ENCODE assay signal across 15 cellular contexts in the genomic region with DNA sequence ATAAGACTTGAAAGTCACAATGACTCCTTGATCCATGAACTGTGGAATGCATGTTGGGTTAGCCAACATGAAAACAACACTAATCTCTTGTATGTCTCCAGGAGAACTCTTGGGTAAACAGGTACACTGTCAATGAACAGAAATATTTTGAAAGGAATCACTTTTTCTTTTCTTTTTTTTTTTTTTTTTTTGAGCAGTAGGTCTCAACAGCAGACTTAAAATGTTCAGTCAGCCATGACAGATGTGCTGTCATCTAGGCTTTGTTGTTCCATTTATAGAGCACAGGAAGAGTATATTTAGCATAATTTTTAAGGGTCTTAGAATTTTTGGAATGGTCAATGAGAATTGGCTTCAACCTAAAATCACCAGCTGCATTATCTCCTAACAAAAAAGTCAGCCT. TPM values are rescaled to one million over a fixed set of nuclear protein-coding genes. Genes with fewer than 3 reads are reported as not detected.
DNase-seq lines count a peak whose midpoint lies in the region; ATAC-seq and TF ChIP-seq lines count a peak whose summit lies in the region.
"Had no signal": no experiment of that assay in that cellular context is flagged by ENCODE, and none has a peak within 500 bp of the region (broad histone marks: within the 10 kb centered on the region; RNA-seq: fewer than 3 reads in every experiment).

No MANE protein-coding gene starts in this region.

- ATAC-seq in CD4-positive, alpha-beta T cell (ENCODE audit: poor library complexity), result no peak
- ATAC-seq in stimulated activated naive CD8-positive, alpha-beta T cell treated with anti-CD3 and anti-CD28 coated beads, Interleukin-15, Interleukin-2, amounts not matched to agents 100 U/mL and 50 U/mL, for 24 hours, result no peak

- CTCF ChIA-PET in CD4-positive, alpha-beta T cell (lab: Charles Lee), result no interaction called here
- CTCF ChIA-PET in HEK293T (lab: Yijun Ruan, JAX), result interaction anchor here (0.6 kb wide), 1 partner anchor 62 kb away, joined by 3 read pairs; no protein-coding TSS in a partner anchor
- CTCF ChIA-PET in CD4-positive, alpha-beta memory T cell (lab: Charles Lee; ENCODE audit: partially characterized antibody), result interaction anchor here (0.6 to 1.2 kb wide), 2 partner anchors 161 to 305 kb away, joined by 4 read pairs; no protein-coding TSS in a partner anchor

- peaks cover 15% of the 10 kb centered on the region for H3K9me3 Mint-ChIP-seq in CD4-positive, alpha-beta T cell
- peaks cover 26% of the 10 kb centered on the region for H3K9me3 Mint-ChIP-seq in endodermal cell
- peaks cover 0 to 16% (median 6%) of the 10 kb centered on the region in 8 donors for H3K9me3 Mint-ChIP-seq in CD4-positive, alpha-beta memory T cell

- peak overlapping the region; percentile 54 for H3K4me3 ChIP-seq in endodermal cell (ENCODE audit: low read length)
- no peak overlapping the region for H3K4me3 ChIP-seq in CD4-positive, alpha-beta memory T cell (ENCODE audit: low read length in 2 of 2)
- H3K4me3 ChIP-seq: HAP-1 had no signal

- H3K9ac ChIP-seq in endodermal cell (ENCODE audit: extremely low read depth, low read length, poor library complexity, severe bottlenecking), result no peak overlapping the region

- H3K4me1 ChIP-seq in endodermal cell (ENCODE audit: control insufficient read depth, insufficient read depth, low read length), result no peaks in the 10 kb centered on the region
- peaks cover 14% of the 10 kb centered on the region for H3K4me1 ChIP-seq in CD4-positive, alpha-beta memory T cell (ENCODE audit: insufficient read depth, low read length)

- H3K36me3 ChIP-seq in endodermal cell (ENCODE audit: control insufficient read depth, insufficient read depth, low read length), result peaks cover 3% of the 10 kb centered on the region
- H3K36me3 ChIP-seq in CD4-positive, alpha-beta memory T cell (ENCODE audit: insufficient read depth, low read length), result no peaks in the 10 kb centered on the region
- H3K36me3 ChIP-seq: HAP-1 had no signal

- H3K9me3 ChIP-seq in CD4-positive, alpha-beta T cell (ENCODE audit: control insufficient read depth, low read length), result peaks cover 9% of the 10 kb centered on the region
- H3K9me3 ChIP-seq in endodermal cell (ENCODE audit: control insufficient read depth, low read length), result peaks cover 27% of the 10 kb centered on the region
- no peaks in the 10 kb centered on the region for H3K9me3 ChIP-seq in CD4-positive, alpha-beta memory T cell (ENCODE audit: control insufficient read depth in 1 of 2, low read length in 2 of 2)

- no peaks in the 10 kb centered on the region for H3K36me3 Mint-ChIP-seq in CD4-positive, alpha-beta T cell (ENCODE audit: low read depth)
- H3K36me3 Mint-ChIP-seq in endodermal cell (ENCODE audit: low read depth), result peaks cover 21% of the 10 kb centered on the region
- H3K36me3 Mint-ChIP-seq in CD4-positive, alpha-beta memory T cell, result peaks cover 0 to 15% of the 10 kb centered on the region in 2 donors

- peak overlapping the region; percentile 12 for H3K4me3 Mint-ChIP-seq in CD4-positive, alpha-beta T cell
- H3K4me3 Mint-ChIP-seq in endodermal cell, result no peak overlapping the region
- H3K4me3 Mint-ChIP-seq in CD4-positive, alpha-beta memory T cell, result peak overlapping the region in 1 of 8 donors; percentile 5
- H3K4me3 Mint-ChIP-seq: HFFc6 had no signal

- peaks cover 13% of the 10 kb centered on the region for H3K27me3 ChIP-seq in CD4-positive, alpha-beta T cell (ENCODE audit: control insufficient read depth, insufficient read depth, low read length)
- no peaks in the 10 kb centered on the region for H3K27me3 ChIP-seq in endodermal cell (ENCODE audit: control insufficient read depth, insufficient read depth, low read length, poor library complexity, severe bottlenecking)
- no peaks in the 10 kb centered on the region for H3K27me3 ChIP-seq in CD4-positive, alpha-beta memory T cell (ENCODE audit: insufficient read depth, low read length)

- H3K27ac ChIP-seq in CD4-positive, alpha-beta T cell (ENCODE audit: low read depth, low read length), result no peak overlapping the region
- H3K27ac ChIP-seq in endodermal cell (ENCODE audit: low read depth, low read length), result no peak overlapping the region
- H3K27ac ChIP-seq in CD4-positive, alpha-beta memory T cell (ENCODE audit: low read depth, low read length), result no peak overlapping the region

- intact Hi-C loops in CD4-positive, alpha-beta T cell (cut with DNase I, micrococcal nuclease), result no loop called here
- intact Hi-C loops in CD4-positive, alpha-beta memory T cell (cut with micrococcal nuclease), result loop anchor here (5.0 kb wide), 2 partner anchors 145 to 310 kb away; a partner anchor contains a TSS

- POLR2A ChIA-PET in CD4-positive, alpha-beta T cell (lab: Charles Lee), result no interaction called here
- POLR2A ChIA-PET in HEK293T (lab: Yijun Ruan, JAX), result no interaction called here
- POLR2A ChIA-PET in CD4-positive, alpha-beta memory T cell (lab: Charles Lee; ENCODE audit: partially characterized antibody), result no interaction called here

- no peak overlapping the region for H3K27ac Mint-ChIP-seq in CD4-positive, alpha-beta T cell
- no peak overlapping the region for H3K27ac Mint-ChIP-seq in endodermal cell
- peak overlapping the region in 1 of 7 donors; percentile 38 for H3K27ac Mint-ChIP-seq in CD4-positive, alpha-beta memory T cell
- H3K27ac Mint-ChIP-seq: HFFc6 had no signal

- no peak for DNase-seq in CD4-positive, alpha-beta T cell
- no peak for DNase-seq in HEK293T (ENCODE audit: extremely low spot score)
- DNase-seq in endodermal cell, result no peak
- no peak for DNase-seq in stimulated activated naive CD8-positive, alpha-beta T cell treated with anti-CD3 and anti-CD28 coated beads, Interleukin-15, Interleukin-2, amounts not matched to agents 100 U/mL and 50 U/mL, for 24 hours
- DNase-seq in CD4-positive, alpha-beta memory T cell, result no peak
- DNase-seq in NCI-H446 treated with DMSO at 0.1 percent for 48 hours (lab: John Stamatoyannopoulos, UW), result no peak
- DNase-seq: C1 segment of cervical spinal cord; CD8-positive, alpha-beta memory T cell; DMS 273 treated with DMSO at 0.1 percent for 48 hours; DMS79; EL; GDM1; GOT3; HFFc6 had no signal

- TF ChIP-seq CTCF in CD4-positive, alpha-beta T cell (IDR thresholded peaks at IDR 0.05), result no peak
- no peak for TF ChIP-seq CTCF in endodermal cell (conservative IDR thresholded peaks at IDR 0.05)

- H3K4me1 Mint-ChIP-seq in CD4-positive, alpha-beta T cell (ENCODE audit: low read depth), result peaks cover 25% of the 10 kb centered on the region
- peaks cover 17% of the 10 kb centered on the region for H3K4me1 Mint-ChIP-seq in endodermal cell
- peaks cover 10 to 27% (median 19%) of the 10 kb centered on the region in 4 donors for H3K4me1 Mint-ChIP-seq in CD4-positive, alpha-beta memory T cell

- H3K27me3 Mint-ChIP-seq in CD4-positive, alpha-beta T cell, result no peaks in the 10 kb centered on the region
- H3K27me3 Mint-ChIP-seq in endodermal cell (ENCODE audit: insufficient read depth), result peaks cover 2% of the 10 kb centered on the region
- peaks cover 0 to 5% of the 10 kb centered on the region in 2 donors for H3K27me3 Mint-ChIP-seq in CD4-positive, alpha-beta memory T cell

TF ChIP-seq in HEK293T, 16 proteins besides CTCF, POLR2A, EP300 and RAD21:
- TF ChIP-seq ELF4 (IDR thresholded peaks at IDR 0.05) (no peak), ARNT (IDR thresholded peaks at IDR 0.05) (no peak), ZNF384 (IDR thresholded peaks at IDR 0.05) (peak; percentile 79)

RNA-seq across cellular contexts. Expression of a gene that starts 2.3 kb away (rescaled TPM):
- total RNA-seq in CD4-positive, alpha-beta T cell, result 1 to 10 TPM; 4.5 to 5.4 TPM
- 100 to 1,000 TPM in 1 of 2 donors, 10 to 100 TPM in 1; 48.5 to 139 TPM for total RNA-seq in endodermal cell
- polyA plus RNA-seq in endodermal cell (2013, experiment 1 of 2), result 68.6 TPM
- polyA plus RNA-seq in endodermal cell (2013, experiment 2 of 2), result 71.7 TPM
- 10 to 100 TPM; 15.6 to 15.9 TPM for total RNA-seq in CD4-positive, alpha-beta memory T cell
- 10 to 100 TPM in 1 of 2 donors, under 1 TPM in 1; 0.43 to 10.9 TPM for polyA plus RNA-seq in CD4-positive, alpha-beta memory T cell
